34 cellular contexts compared by ENCODE assay signal in genomic region chr17:400257-400656, GRCh38.
"Had no signal": no experiment of that assay in that cellular context is flagged by ENCODE, and none has a peak within 500 bp of the region (broad histone marks: within the 10 kb centered on the region; RNA-seq: fewer than 3 reads in every experiment).

No MANE protein-coding gene starts in this region.

- DNase-seq: Karpas-422, Kasumi-1, MG63, MM.1S, MV-4-11, NCI-H1048, NCI-H1092, NCI-H1092 treated with DMSO at 0.1 percent for 48 hours, NCI-H1105, NCI-H1105 treated with DMSO at 0.1 percent for 48 hours, NCI-H1417, NCI-H1417 treated with DMSO at 0.1 percent for 48 hours, NCI-H1436, NCI-H1436 treated with DMSO at 0.1 percent for 48 hours, NCI-H146, NCI-H1694, NCI-H1694 treated with DMSO at 0.1 percent for 48 hours, NCI-H187, NCI-H187 treated with DMSO at 0.1 percent for 48 hours, NCI-H1930, NCI-H2029, NCI-H2029 treated with DMSO at 0.1 percent for 48 hours, NCI-H2081, NCI-H2081 treated with DMSO at 0.1 percent for 48 hours, NCI-H2107, NCI-H2171, NCI-H2171 treated with DMSO at 0.1 percent for 48 hours, NCI-H2227 treated with DMSO at 0.1 percent for 48 hours, NCI-H226, NCI-H345, NCI-H446, NCI-H446 treated with DMSO at 0.1 percent for 48 hours, NCI-H510A, NCI-H510A treated with DMSO at 0.1 percent for 48 hours had no signal

- H3K27me3 ChIP-seq: MG63 had no signal

- H3K4me3 ChIP-seq: MG63 had no signal

- H3K9me3 ChIP-seq: MG63 had no signal

- H3K36me3 ChIP-seq: MG63 had no signal
